Comparison of ENCODE assay signal across 8 cellular contexts in the genomic region with DNA sequence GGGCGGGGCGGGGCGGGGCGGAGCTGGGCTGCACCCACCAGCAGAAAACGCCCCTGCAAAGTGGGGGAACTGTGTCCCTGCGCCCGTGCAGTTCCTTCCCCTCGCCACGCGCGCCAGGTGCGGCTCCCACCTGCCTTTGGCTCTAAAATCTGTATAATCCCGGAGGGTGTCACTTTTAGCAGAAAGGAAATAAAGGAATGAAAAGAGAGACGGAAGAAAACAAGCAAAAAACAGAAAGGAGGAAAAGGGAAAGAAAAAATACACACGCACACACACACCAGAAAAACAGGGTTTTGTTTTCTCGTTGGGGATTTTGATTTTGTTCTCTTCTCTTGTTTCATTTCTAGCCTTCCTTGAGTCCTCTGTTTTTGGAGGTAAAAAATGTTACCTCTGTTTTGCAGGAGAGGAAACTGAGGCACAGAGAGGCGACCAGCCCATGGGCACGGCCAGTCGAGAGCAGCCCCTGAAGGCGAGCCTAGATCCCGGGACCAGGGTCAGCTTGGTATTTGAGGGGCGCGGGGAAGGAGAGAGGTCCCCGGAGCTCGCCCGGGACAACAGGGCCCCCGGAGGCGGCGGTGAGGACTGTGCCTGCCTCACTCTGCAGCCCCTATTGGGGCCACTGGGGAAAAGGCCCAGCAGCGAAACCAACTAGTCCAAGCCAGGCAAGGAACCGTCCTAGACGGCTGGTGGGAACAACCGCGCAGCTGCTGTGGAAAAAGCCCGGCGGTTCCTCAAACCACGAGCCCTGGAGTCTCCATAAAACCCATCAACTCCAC.
DNase-seq lines count a peak whose midpoint lies in the region; ATAC-seq and TF ChIP-seq lines count a peak whose summit lies in the region.

No MANE protein-coding gene starts in this region.

- H3K27me3 Mint-ChIP-seq in nephron progenitor cell (ENCODE audit: low read depth, poor library complexity) = peaks cover 3% of the 10 kb centered on the region

- peaks cover 50% of the 10 kb centered on the region for H3K79me2 ChIP-seq in DND-41 (ENCODE audit: insufficient read depth, low read length)
- H3K79me2 ChIP-seq in MM.1S (ENCODE audit: low read length) = peaks cover 38% of the 10 kb centered on the region

- H3F3A ChIP-seq in MM.1S (ENCODE audit: insufficient read depth, low read length) = peaks cover 7% of the 10 kb centered on the region; the same call in 1 of the 2 replicates

- H2AFZ ChIP-seq in DND-41 (ENCODE audit: low read depth, low read length) = peak overlapping the region; percentile 59
- H2AFZ ChIP-seq in MM.1S (ENCODE audit: low read length) = peak overlapping the region; percentile 89

- no peaks in the 10 kb centered on the region for H3K9me3 Mint-ChIP-seq in nephron progenitor cell

- H3K4me3 Mint-ChIP-seq in nephron progenitor cell = peak overlapping the region; percentile 89

- H3K36me3 Mint-ChIP-seq in nephron progenitor cell (ENCODE audit: low read depth) = no peaks in the 10 kb centered on the region

- DNase-seq in DND-41 = peak; percentile 42
- no peak for DNase-seq in MM.1S
- peak; percentile 43 for DNase-seq in nephron progenitor cell
- no peak for DNase-seq in globus pallidus (ENCODE audit: low spot score)
- no peak for DNase-seq in AG08396 (ENCODE audit: low spot score)

- peaks cover 46% of the 10 kb centered on the region for H3K4me1 Mint-ChIP-seq in nephron progenitor cell

- no peaks in the 10 kb centered on the region for H3K27me3 ChIP-seq in DND-41 (ENCODE audit: insufficient read depth, low read length, poor library complexity)
- H3K27me3 ChIP-seq in MM.1S (replicated peaks; ENCODE audit: insufficient read depth, low read length) = no peaks in the 10 kb centered on the region

- H3K9ac ChIP-seq in DND-41 (ENCODE audit: low read depth, low read length) (peak overlapping the region; percentile 66), MM.1S (ENCODE audit: low read length) (peak overlapping the region; percentile 52)

- H3K9me2 ChIP-seq in MM.1S (replicated peaks; ENCODE audit: insufficient read depth, low read length) = no peaks in the 10 kb centered on the region

- no peaks in the 10 kb centered on the region for H3K9me3 ChIP-seq in DND-41 (ENCODE audit: insufficient read depth, low read length, severe bottlenecking)
- no peaks in the 10 kb centered on the region for H3K9me3 ChIP-seq in MM.1S (replicated peaks; ENCODE audit: insufficient read depth, low read length)

- peaks cover 36% of the 10 kb centered on the region for H3K36me3 ChIP-seq in DND-41 (ENCODE audit: insufficient read depth, low read length)
- no peaks in the 10 kb centered on the region for H3K36me3 ChIP-seq in MM.1S (replicated peaks; ENCODE audit: insufficient read depth, low read length)

- H3K4me2 ChIP-seq in DND-41 (ENCODE audit: insufficient read depth, low read length) = peak overlapping the region; percentile 73
- H3K4me2 ChIP-seq in MM.1S (ENCODE audit: low read depth, low read length) = peak overlapping the region; percentile 64

- H3K27ac Mint-ChIP-seq in nephron progenitor cell = peak overlapping the region; percentile 25

- peak overlapping the region; percentile 95 for H3K27ac ChIP-seq in DND-41 (ENCODE audit: low read length)
- no peak overlapping the region for H3K27ac ChIP-seq in MM.1S (ENCODE audit: low read length)
- H3K27ac ChIP-seq in cingulate gyrus (ENCODE audit: low read depth, low read length) = peak overlapping the region; percentile 54

- H3K4me1 ChIP-seq in DND-41 (ENCODE audit: insufficient read depth, low read length) (peaks cover 58% of the 10 kb centered on the region), MM.1S (ENCODE audit: low read length) (no peaks in the 10 kb centered on the region; the same call in 1 of the 2 replicates)

- ATAC-seq in DND-41 (ENCODE audit: insufficient read depth, low read depth) (no peak), HG02610 (IDR thresholded peaks at IDR 0.05; ENCODE audit: unreplicated experiment) (no peak), GM21360 (IDR thresholded peaks at IDR 0.05; ENCODE audit: unreplicated experiment) (no peak)

- peak overlapping the region; percentile 35 to 59 for H3K4me3 ChIP-seq in DND-41 (ENCODE audit: low read depth in 1 of 2, low read length in 2 of 2)
- peak overlapping the region; percentile 60 for H3K4me3 ChIP-seq in MM.1S (ENCODE audit: low read length)

- H4K20me1 ChIP-seq in DND-41 (ENCODE audit: insufficient read depth, low read length) (peaks cover 36% of the 10 kb centered on the region), MM.1S (ENCODE audit: insufficient read depth, low read length) (no peaks in the 10 kb centered on the region)

- TF ChIP-seq CTCF in DND-41 (IDR thresholded peaks at IDR 0.05; ENCODE audit: borderline replicate concordance, extremely low read depth, low read length, poor library complexity, severe bottlenecking) = peak; percentile 37
- no peak for TF ChIP-seq CTCF in MM.1S (IDR thresholded peaks at IDR 0.05; ENCODE audit: low read length)
- no peak for TF ChIP-seq CTCF in nephron progenitor cell (IDR thresholded peaks at IDR 0.05)

Comparison
In these comparisons a context has a peak if more than half of its experiments do, and no peak if none do; other contexts are left out.
1. DNase-seq: peak in DND-41 (single experiment) and nephron progenitor cell (single experiment); none in MM.1S (single experiment), globus pallidus (single experiment) and AG08396 (single experiment).